In genomic region chr20:22523499-22524392, GRCh38 we compare ENCODE assay signal across 1 cellular context.
TF ChIP-seq lines count a peak whose summit lies in the region.

No MANE protein-coding gene starts in this region.

TF ChIP-seq in HepG2, 621 proteins besides CTCF, POLR2A, EP300 and RAD21 (continued from another document and continues in another):
- TF ChIP-seq ZNF646 (CRISPR knock-in tag; IDR thresholded peaks at IDR 0.05): peak; percentile 35
- TF ChIP-seq THYN1 (CRISPR knock-in tag; IDR thresholded peaks at IDR 0.05; ENCODE audit: borderline replicate concordance, low read depth): no peak
- TF ChIP-seq MAX (IDR thresholded peaks at IDR 0.05): peak; percentile 63
- TF ChIP-seq ZMYM3 (CRISPR knock-in tag; IDR thresholded peaks at IDR 0.05): peak; percentile 78
- TF ChIP-seq, protein P1, sequence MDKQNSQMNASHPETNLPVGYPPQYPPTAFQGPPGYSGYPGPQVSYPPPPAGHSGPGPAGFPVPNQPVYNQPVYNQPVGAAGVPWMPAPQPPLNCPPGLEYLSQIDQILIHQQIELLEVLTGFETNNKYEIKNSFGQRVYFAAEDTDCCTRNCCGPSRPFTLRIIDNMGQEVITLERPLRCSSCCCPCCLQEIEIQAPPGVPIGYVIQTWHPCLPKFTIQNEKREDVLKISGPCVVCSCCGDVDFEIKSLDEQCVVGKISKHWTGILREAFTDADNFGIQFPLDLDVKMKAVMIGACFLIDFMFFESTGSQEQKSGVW (CRISPR knock-in tag; IDR thresholded peaks at IDR 0.05; ENCODE audit: borderline replicate concordance): no peak
- peak; percentile 98 for TF ChIP-seq HNF4A (CRISPR knock-in tag; IDR thresholded peaks at IDR 0.05)
- peak in 1 of 2 experiments; percentile 60; a peak in 1 of 4 replicates for TF ChIP-seq ATF4 (CRISPR knock-in tag; IDR thresholded peaks at IDR 0.05)
- peak; percentile 93 for TF ChIP-seq KDM3A (CRISPR knock-in tag; IDR thresholded peaks at IDR 0.05; ENCODE audit: low read depth)
- TF ChIP-seq CHD2 (IDR thresholded peaks at IDR 0.05; ENCODE audit: low read depth, low read length): no peak
- TF ChIP-seq KLF16 (CRISPR knock-in tag; IDR thresholded peaks at IDR 0.05): peak in 1 of 2 experiments; percentile 99; a peak in 2 of 4 replicates
- TF ChIP-seq, protein P2, sequence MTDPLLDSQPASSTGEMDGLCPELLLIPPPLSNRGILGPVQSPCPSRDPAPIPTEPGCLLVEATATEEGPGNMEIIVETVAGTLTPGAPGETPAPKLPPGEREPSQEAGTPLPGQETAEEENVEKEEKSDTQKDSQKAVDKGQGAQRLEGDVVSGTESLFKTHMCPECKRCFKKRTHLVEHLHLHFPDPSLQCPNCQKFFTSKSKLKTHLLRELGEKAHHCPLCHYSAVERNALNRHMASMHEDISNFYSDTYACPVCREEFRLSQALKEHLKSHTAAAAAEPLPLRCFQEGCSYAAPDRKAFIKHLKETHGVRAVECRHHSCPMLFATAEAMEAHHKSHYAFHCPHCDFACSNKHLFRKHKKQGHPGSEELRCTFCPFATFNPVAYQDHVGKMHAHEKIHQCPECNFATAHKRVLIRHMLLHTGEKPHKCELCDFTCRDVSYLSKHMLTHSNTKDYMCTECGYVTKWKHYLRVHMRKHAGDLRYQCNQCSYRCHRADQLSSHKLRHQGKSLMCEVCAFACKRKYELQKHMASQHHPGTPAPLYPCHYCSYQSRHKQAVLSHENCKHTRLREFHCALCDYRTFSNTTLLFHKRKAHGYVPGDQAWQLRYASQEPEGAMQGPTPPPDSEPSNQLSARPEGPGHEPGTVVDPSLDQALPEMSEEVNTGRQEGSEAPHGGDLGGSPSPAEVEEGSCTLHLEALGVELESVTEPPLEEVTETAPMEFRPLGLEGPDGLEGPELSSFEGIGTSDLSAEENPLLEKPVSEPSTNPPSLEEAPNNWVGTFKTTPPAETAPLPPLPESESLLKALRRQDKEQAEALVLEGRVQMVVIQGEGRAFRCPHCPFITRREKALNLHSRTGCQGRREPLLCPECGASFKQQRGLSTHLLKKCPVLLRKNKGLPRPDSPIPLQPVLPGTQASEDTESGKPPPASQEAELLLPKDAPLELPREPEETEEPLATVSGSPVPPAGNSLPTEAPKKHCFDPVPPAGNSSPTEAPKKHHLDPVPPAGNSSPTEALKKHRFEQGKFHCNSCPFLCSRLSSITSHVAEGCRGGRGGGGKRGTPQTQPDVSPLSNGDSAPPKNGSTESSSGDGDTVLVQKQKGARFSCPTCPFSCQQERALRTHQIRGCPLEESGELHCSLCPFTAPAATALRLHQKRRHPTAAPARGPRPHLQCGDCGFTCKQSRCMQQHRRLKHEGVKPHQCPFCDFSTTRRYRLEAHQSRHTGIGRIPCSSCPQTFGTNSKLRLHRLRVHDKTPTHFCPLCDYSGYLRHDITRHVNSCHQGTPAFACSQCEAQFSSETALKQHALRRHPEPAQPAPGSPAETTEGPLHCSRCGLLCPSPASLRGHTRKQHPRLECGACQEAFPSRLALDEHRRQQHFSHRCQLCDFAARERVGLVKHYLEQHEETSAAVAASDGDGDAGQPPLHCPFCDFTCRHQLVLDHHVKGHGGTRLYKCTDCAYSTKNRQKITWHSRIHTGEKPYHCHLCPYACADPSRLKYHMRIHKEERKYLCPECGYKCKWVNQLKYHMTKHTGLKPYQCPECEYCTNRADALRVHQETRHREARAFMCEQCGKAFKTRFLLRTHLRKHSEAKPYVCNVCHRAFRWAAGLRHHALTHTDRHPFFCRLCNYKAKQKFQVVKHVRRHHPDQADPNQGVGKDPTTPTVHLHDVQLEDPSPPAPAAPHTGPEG (CRISPR knock-in tag; IDR thresholded peaks at IDR 0.05): peak; percentile 56
- TF ChIP-seq RFX3 (CRISPR knock-in tag; IDR thresholded peaks at IDR 0.05): 0 out of 2 replicates have a peak, but pooled peaks have one; percentile 26
- TF ChIP-seq ZNF761 (CRISPR knock-in tag; conservative IDR thresholded peaks at IDR 0.05): peak; percentile 89
- peak; percentile 96; the same call in 1 of the 2 replicates for TF ChIP-seq ZNF383 (CRISPR knock-in tag; IDR thresholded peaks at IDR 0.05; ENCODE audit: borderline replicate concordance)
- peak; percentile 90; the same call in 1 of the 2 replicates for TF ChIP-seq MATR3 (CRISPR knock-in tag; IDR thresholded peaks at IDR 0.05)
- no peak for TF ChIP-seq NAIF1 (CRISPR knock-in tag; IDR thresholded peaks at IDR 0.05; ENCODE audit: borderline replicate concordance)
- TF ChIP-seq MTF2 (CRISPR knock-in tag; IDR thresholded peaks at IDR 0.05; ENCODE audit: borderline replicate concordance): no peak
- peak; percentile 21; the same call in 1 of the 2 replicates for TF ChIP-seq SMARCC2 (IDR thresholded peaks at IDR 0.05)
- TF ChIP-seq, protein P3, sequence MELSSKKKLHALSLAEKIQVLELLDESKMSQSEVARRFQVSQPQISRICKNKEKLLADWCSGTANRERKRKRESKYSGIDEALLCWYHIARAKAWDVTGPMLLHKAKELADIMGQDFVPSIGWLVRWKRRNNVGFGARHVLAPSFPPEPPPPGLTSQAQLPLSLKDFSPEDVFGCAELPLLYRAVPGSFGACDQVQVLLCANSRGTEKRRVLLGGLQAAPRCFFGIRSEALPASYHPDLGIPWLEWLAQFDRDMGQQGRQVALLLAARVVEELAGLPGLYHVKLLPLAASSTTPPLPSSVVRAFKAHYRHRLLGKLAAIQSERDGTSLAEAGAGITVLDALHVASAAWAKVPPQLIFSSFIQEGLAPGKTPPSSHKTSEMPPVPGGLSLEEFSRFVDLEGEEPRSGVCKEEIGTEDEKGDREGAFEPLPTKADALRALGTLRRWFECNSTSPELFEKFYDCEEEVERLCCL (CRISPR knock-in tag; IDR thresholded peaks at IDR 0.05; ENCODE audit: borderline replicate concordance): peak; percentile 75; the same call in 1 of the 2 replicates
- TF ChIP-seq TSC22D2 (CRISPR knock-in tag; IDR thresholded peaks at IDR 0.05; ENCODE audit: borderline replicate concordance): no peak; the same call in 1 of the 2 replicates
- TF ChIP-seq ZNF441 (CRISPR knock-in tag; IDR thresholded peaks at IDR 0.05; ENCODE audit: borderline replicate concordance): no peak; the same call in 1 of the 2 replicates
- peak; percentile 93; the same call in 1 of the 2 replicates for TF ChIP-seq ZNF839 (CRISPR knock-in tag; IDR thresholded peaks at IDR 0.05; ENCODE audit: borderline replicate concordance)
- no peak for TF ChIP-seq ZBTB3 (CRISPR knock-in tag; IDR thresholded peaks at IDR 0.05; ENCODE audit: borderline replicate concordance, low read depth)
- TF ChIP-seq, protein P4, sequence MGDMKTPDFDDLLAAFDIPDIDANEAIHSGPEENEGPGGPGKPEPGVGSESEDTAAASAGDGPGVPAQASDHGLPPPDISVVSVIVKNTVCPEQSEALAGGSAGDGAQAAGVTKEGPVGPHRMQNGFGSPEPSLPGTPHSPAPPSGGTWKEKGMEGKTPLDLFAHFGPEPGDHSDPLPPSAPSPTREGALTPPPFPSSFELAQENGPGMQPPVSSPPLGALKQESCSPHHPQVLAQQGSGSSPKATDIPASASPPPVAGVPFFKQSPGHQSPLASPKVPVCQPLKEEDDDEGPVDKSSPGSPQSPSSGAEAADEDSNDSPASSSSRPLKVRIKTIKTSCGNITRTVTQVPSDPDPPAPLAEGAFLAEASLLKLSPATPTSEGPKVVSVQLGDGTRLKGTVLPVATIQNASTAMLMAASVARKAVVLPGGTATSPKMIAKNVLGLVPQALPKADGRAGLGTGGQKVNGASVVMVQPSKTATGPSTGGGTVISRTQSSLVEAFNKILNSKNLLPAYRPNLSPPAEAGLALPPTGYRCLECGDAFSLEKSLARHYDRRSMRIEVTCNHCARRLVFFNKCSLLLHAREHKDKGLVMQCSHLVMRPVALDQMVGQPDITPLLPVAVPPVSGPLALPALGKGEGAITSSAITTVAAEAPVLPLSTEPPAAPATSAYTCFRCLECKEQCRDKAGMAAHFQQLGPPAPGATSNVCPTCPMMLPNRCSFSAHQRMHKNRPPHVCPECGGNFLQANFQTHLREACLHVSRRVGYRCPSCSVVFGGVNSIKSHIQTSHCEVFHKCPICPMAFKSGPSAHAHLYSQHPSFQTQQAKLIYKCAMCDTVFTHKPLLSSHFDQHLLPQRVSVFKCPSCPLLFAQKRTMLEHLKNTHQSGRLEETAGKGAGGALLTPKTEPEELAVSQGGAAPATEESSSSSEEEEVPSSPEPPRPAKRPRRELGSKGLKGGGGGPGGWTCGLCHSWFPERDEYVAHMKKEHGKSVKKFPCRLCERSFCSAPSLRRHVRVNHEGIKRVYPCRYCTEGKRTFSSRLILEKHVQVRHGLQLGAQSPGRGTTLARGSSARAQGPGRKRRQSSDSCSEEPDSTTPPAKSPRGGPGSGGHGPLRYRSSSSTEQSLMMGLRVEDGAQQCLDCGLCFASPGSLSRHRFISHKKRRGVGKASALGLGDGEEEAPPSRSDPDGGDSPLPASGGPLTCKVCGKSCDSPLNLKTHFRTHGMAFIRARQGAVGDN (CRISPR knock-in tag; IDR thresholded peaks at IDR 0.05): peak; percentile 87
- TF ChIP-seq SMYD3 (CRISPR knock-in tag; IDR thresholded peaks at IDR 0.05): no peak; the same call in 1 of the 2 replicates
- peak; percentile 75; the same call in 1 of the 2 replicates for TF ChIP-seq CHD4 (IDR thresholded peaks at IDR 0.05; ENCODE audit: borderline replicate concordance, low read length)
- peak; percentile 84 for TF ChIP-seq ZNF780A (CRISPR knock-in tag; IDR thresholded peaks at IDR 0.05)
- peak; percentile 66 for TF ChIP-seq NRL (CRISPR knock-in tag; IDR thresholded peaks at IDR 0.05; ENCODE audit: borderline replicate concordance)
- peak; percentile 91 for TF ChIP-seq HDAC2 (CRISPR knock-in tag; IDR thresholded peaks at IDR 0.05)
- TF ChIP-seq ZBTB38 (CRISPR knock-in tag; IDR thresholded peaks at IDR 0.05): no peak; the same call in none of the 2 replicates
- 0 out of 2 replicates have a peak, but pooled peaks have one; percentile 36 for TF ChIP-seq ZNF557 (CRISPR knock-in tag; IDR thresholded peaks at IDR 0.05)
- no peak for TF ChIP-seq SYNCRIP (IDR thresholded peaks at IDR 0.05; ENCODE audit: insufficient read depth, low read depth, low read length)
- 0 out of 2 replicates have a peak, but pooled peaks have one; percentile 71 for TF ChIP-seq TOPORS (CRISPR knock-in tag; IDR thresholded peaks at IDR 0.05)
- TF ChIP-seq ZNF264 (CRISPR knock-in tag; IDR thresholded peaks at IDR 0.05): peak; percentile 64; the same call in 1 of the 2 replicates
- no peak for TF ChIP-seq MAF1 (CRISPR knock-in tag; IDR thresholded peaks at IDR 0.05; ENCODE audit: borderline replicate concordance)
- no peak for TF ChIP-seq NCOA5 (CRISPR knock-in tag; IDR thresholded peaks at IDR 0.05)
- TF ChIP-seq ZNF83 (CRISPR knock-in tag; IDR thresholded peaks at IDR 0.05; ENCODE audit: borderline replicate concordance): peak; percentile 55
- no peak; the same call in 1 of the 2 replicates for TF ChIP-seq JDP2 (CRISPR knock-in tag; IDR thresholded peaks at IDR 0.05; ENCODE audit: borderline replicate concordance)
- TF ChIP-seq ARNTL (CRISPR knock-in tag; IDR thresholded peaks at IDR 0.05): peak; percentile 69; the same call in 1 of the 2 replicates
- no peak; the same call in 1 of the 2 replicates for TF ChIP-seq ZNF792 (CRISPR knock-in tag; IDR thresholded peaks at IDR 0.05)
- TF ChIP-seq ZNF772 (CRISPR knock-in tag; IDR thresholded peaks at IDR 0.05): no peak
- TF ChIP-seq ZNF225 (CRISPR knock-in tag; IDR thresholded peaks at IDR 0.05): no peak
- peak; percentile 90 for TF ChIP-seq ZBTB7B (CRISPR knock-in tag; IDR thresholded peaks at IDR 0.05)
